ENCODE assay signal across 28 cellular contexts in the genomic region with DNA sequence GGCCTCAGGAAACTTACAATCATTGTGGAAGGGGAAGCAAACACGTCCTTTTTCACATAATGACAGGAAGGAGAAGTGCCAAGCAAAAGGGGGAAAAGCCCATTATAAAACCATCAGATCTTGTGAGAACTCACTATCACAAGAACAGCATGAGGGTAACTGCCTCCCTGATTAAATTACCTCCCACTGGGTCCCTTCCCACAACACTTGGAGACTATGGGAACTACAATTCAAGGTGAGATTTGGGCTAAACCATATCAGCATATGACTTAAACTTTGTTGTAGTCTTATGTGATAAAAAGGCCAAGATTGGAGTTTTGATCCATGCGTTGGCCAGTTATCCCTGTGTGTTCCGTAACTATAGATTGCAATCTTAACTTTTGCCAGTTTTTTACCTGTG.
"Had no signal": no experiment of that assay in that cellular context is flagged by ENCODE, and none has a peak within 500 bp of the region (broad histone marks: within the 10 kb centered on the region; RNA-seq: fewer than 3 reads in every experiment).

No MANE protein-coding gene starts in this region.

- H3K9me3 ChIP-seq: neutrophil, pancreas, prostate gland, right atrium auricular region, right lobe of liver, sigmoid colon, stomach, thoracic aorta, thyroid gland, tibial nerve, upper lobe of left lung, vagina had no signal

- H3K36me3 ChIP-seq: neutrophil, pancreas, prostate gland, right atrium auricular region, right lobe of liver, sigmoid colon, stomach, thoracic aorta, thyroid gland, tibial nerve, upper lobe of left lung, vagina had no signal

- H3K4me1 Mint-ChIP-seq: naive thymus-derived CD4-positive, alpha-beta T cell; nephron progenitor cell; neural crest cell; stimulated activated effector memory CD8-positive, alpha-beta T cell treated with anti-CD3 and anti-CD28 coated beads, Interleukin-12 subunit alpha, Interleukin-12 subunit beta, amount 100 ng/mL, for 72 hours; stimulated activated naive B cell treated with anti-CD40 and anti-IgM and Interleukin-4, amounts not matched to agents 10 μg/mL and 1 μg/mL and 100 μg/mL, for 72 hours had no signal

- H3K36me3 Mint-ChIP-seq: stimulated activated effector memory CD8-positive, alpha-beta T cell treated with anti-CD3 and anti-CD28 coated beads, Interleukin-12 subunit alpha, Interleukin-12 subunit beta, amount 100 ng/mL, for 72 hours; stimulated activated naive B cell treated with anti-CD40 and anti-IgM and Interleukin-4, amounts not matched to agents 10 μg/mL and 1 μg/mL and 100 μg/mL, for 72 hours had no signal

- H3K27ac Mint-ChIP-seq: naive thymus-derived CD4-positive, alpha-beta T cell; natural killer cell treated with Interleukin-12 subunit alpha and Interleukin-12 subunit beta and Interleukin-15 and Interleukin-18, amount 100 ng/mL, for 72 hours; nephron progenitor cell; stimulated activated effector memory CD8-positive, alpha-beta T cell treated with anti-CD3 and anti-CD28 coated beads, Interleukin-12 subunit alpha, Interleukin-12 subunit beta, amount 100 ng/mL, for 72 hours; stimulated activated naive B cell treated with anti-CD40 and anti-IgM and Interleukin-4, amounts not matched to agents 10 μg/mL and 1 μg/mL and 100 μg/mL, for 72 hours; stimulated activated naive CD8-positive, alpha-beta T cell treated with anti-CD3 and anti-CD28 coated beads, Interleukin-15, Interleukin-2, amounts not matched to agents 100 ng/mL and 50 ng/mL, for 24 hours had no signal

- DNase-seq: naive thymus-derived CD4-positive, alpha-beta T cell; nephron progenitor cell; nucleus accumbens; pancreas; retina; right lobe of liver; sigmoid colon; small intestine; stimulated activated CD4-positive, alpha-beta T cell treated with anti-CD3 and anti-CD28 coated beads, Interleukin-15, amount 100 ng/mL, for 24 hours; stimulated activated CD4-positive, alpha-beta T cell treated with anti-CD3 and anti-CD28 coated beads, Interleukin-2, amount 100 ng/mL, for 24 hours; stimulated activated CD4-positive, alpha-beta T cell treated with anti-CD3 and anti-CD28 coated beads, Interleukin-2, amount 100 ng/mL, for 48 hours; stimulated activated CD4-positive, alpha-beta T cell treated with anti-CD3 and anti-CD28 coated beads, Interleukin-4, amount 100 ng/mL, for 24 hours; stimulated activated naive B cell treated with anti-CD40 and anti-IgM and Interleukin-4, amounts not matched to agents 10 μg/mL and 1 μg/mL and 100 μg/mL, for 72 hours; stimulated activated naive CD4-positive, alpha-beta T cell treated with Interleukin-2 at 50 U/mL for 16 hours; stomach; thyroid gland; trophoblast cell; upper lobe of left lung had no signal

- H3K27ac ChIP-seq: neutrophil, pancreas, prostate gland, right atrium auricular region, right lobe of liver, sigmoid colon, stomach, thoracic aorta, thyroid gland, tibial nerve, upper lobe of left lung, vagina had no signal

- H3K4me1 ChIP-seq: pancreas, prostate gland, right atrium auricular region, right lobe of liver, sigmoid colon, stomach, thyroid gland, tibial nerve, upper lobe of left lung, vagina had no signal

- H3K4me3 Mint-ChIP-seq: naive thymus-derived CD4-positive, alpha-beta T cell; natural killer cell treated with Interleukin-12 subunit alpha and Interleukin-12 subunit beta and Interleukin-15 and Interleukin-18, amount 100 ng/mL, for 72 hours; nephron progenitor cell; neural crest cell; stimulated activated effector memory CD8-positive, alpha-beta T cell treated with anti-CD3 and anti-CD28 coated beads, Interleukin-12 subunit alpha, Interleukin-12 subunit beta, amount 100 ng/mL, for 72 hours; stimulated activated naive B cell treated with anti-CD40 and anti-IgM and Interleukin-4, amounts not matched to agents 10 μg/mL and 1 μg/mL and 100 μg/mL, for 72 hours; stimulated activated naive CD8-positive, alpha-beta T cell treated with anti-CD3 and anti-CD28 coated beads, Interleukin-15, Interleukin-2, amounts not matched to agents 100 ng/mL and 50 ng/mL, for 24 hours had no signal

- H3K9me3 Mint-ChIP-seq: nephron progenitor cell; neural crest cell; stimulated activated effector memory CD8-positive, alpha-beta T cell treated with anti-CD3 and anti-CD28 coated beads, Interleukin-12 subunit alpha, Interleukin-12 subunit beta, amount 100 ng/mL, for 72 hours; stimulated activated naive CD8-positive, alpha-beta T cell treated with anti-CD3 and anti-CD28 coated beads, Interleukin-15, Interleukin-2, amounts not matched to agents 100 ng/mL and 50 ng/mL, for 24 hours had no signal

- H3K27me3 ChIP-seq: pancreas, right atrium auricular region, right lobe of liver, sigmoid colon, stomach, thyroid gland, tibial nerve, upper lobe of left lung, vagina had no signal

- H3K4me3 ChIP-seq: pancreas, prostate gland, right atrium auricular region, right lobe of liver, sigmoid colon, stomach, thoracic aorta, thyroid gland, tibial nerve, upper lobe of left lung, vagina had no signal

- ATAC-seq: naive thymus-derived CD4-positive, alpha-beta T cell; natural killer cell treated with Interleukin-12 subunit alpha and Interleukin-12 subunit beta and Interleukin-15 and Interleukin-18, amount 100 ng/mL, for 72 hours; pancreas; right lobe of liver; stimulated activated effector memory CD8-positive, alpha-beta T cell treated with anti-CD3 and anti-CD28 coated beads, Interleukin-12 subunit alpha, Interleukin-12 subunit beta, amount 100 ng/mL, for 72 hours; stimulated activated naive B cell treated with anti-CD40 and anti-IgM and Interleukin-4, amounts not matched to agents 10 μg/mL and 1 μg/mL and 100 μg/mL, for 72 hours had no signal
